Comparison of ENCODE assay signal across 2 cellular contexts in the genomic region with DNA sequence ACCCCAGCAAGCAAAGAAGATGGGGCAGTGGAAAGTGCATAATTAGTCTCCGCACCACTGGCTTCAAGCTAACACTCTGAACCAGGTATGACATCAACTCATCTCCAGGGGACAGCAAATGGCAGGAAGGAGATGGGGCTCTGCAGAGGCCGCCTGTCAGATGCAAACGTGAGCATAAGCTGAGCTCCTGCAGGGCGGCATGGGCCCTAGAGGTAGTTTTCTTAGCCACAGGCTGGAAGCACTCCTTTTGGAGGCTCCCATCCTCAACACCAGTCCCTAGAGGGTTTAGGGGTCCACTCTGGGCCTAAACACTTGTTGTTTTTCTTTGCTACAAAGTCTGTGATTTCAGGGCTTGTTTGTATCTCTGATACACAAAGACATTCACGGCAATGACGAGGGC.
TF ChIP-seq lines count a peak whose summit lies in the region.

No MANE protein-coding gene starts in this region.

TF ChIP-seq in GM23338, 12 proteins besides CTCF, POLR2A, EP300 and RAD21 (continues in another document):
- no peak for TF ChIP-seq JUNB (IDR thresholded peaks at IDR 0.05; ENCODE audit: unreplicated experiment)
- TF ChIP-seq EZH2phosphoT487 (IDR thresholded peaks at IDR 0.05; ENCODE audit: unreplicated experiment) = no peak
- no peak for TF ChIP-seq EZH2 (IDR thresholded peaks at IDR 0.05; ENCODE audit: low read depth, unreplicated experiment)
- TF ChIP-seq REST (IDR thresholded peaks at IDR 0.05; ENCODE audit: unreplicated experiment) = no peak
- TF ChIP-seq ZNF114 (CRISPR knock-in tag; IDR thresholded peaks at IDR 0.05) = no peak
- TF ChIP-seq, protein P1, sequence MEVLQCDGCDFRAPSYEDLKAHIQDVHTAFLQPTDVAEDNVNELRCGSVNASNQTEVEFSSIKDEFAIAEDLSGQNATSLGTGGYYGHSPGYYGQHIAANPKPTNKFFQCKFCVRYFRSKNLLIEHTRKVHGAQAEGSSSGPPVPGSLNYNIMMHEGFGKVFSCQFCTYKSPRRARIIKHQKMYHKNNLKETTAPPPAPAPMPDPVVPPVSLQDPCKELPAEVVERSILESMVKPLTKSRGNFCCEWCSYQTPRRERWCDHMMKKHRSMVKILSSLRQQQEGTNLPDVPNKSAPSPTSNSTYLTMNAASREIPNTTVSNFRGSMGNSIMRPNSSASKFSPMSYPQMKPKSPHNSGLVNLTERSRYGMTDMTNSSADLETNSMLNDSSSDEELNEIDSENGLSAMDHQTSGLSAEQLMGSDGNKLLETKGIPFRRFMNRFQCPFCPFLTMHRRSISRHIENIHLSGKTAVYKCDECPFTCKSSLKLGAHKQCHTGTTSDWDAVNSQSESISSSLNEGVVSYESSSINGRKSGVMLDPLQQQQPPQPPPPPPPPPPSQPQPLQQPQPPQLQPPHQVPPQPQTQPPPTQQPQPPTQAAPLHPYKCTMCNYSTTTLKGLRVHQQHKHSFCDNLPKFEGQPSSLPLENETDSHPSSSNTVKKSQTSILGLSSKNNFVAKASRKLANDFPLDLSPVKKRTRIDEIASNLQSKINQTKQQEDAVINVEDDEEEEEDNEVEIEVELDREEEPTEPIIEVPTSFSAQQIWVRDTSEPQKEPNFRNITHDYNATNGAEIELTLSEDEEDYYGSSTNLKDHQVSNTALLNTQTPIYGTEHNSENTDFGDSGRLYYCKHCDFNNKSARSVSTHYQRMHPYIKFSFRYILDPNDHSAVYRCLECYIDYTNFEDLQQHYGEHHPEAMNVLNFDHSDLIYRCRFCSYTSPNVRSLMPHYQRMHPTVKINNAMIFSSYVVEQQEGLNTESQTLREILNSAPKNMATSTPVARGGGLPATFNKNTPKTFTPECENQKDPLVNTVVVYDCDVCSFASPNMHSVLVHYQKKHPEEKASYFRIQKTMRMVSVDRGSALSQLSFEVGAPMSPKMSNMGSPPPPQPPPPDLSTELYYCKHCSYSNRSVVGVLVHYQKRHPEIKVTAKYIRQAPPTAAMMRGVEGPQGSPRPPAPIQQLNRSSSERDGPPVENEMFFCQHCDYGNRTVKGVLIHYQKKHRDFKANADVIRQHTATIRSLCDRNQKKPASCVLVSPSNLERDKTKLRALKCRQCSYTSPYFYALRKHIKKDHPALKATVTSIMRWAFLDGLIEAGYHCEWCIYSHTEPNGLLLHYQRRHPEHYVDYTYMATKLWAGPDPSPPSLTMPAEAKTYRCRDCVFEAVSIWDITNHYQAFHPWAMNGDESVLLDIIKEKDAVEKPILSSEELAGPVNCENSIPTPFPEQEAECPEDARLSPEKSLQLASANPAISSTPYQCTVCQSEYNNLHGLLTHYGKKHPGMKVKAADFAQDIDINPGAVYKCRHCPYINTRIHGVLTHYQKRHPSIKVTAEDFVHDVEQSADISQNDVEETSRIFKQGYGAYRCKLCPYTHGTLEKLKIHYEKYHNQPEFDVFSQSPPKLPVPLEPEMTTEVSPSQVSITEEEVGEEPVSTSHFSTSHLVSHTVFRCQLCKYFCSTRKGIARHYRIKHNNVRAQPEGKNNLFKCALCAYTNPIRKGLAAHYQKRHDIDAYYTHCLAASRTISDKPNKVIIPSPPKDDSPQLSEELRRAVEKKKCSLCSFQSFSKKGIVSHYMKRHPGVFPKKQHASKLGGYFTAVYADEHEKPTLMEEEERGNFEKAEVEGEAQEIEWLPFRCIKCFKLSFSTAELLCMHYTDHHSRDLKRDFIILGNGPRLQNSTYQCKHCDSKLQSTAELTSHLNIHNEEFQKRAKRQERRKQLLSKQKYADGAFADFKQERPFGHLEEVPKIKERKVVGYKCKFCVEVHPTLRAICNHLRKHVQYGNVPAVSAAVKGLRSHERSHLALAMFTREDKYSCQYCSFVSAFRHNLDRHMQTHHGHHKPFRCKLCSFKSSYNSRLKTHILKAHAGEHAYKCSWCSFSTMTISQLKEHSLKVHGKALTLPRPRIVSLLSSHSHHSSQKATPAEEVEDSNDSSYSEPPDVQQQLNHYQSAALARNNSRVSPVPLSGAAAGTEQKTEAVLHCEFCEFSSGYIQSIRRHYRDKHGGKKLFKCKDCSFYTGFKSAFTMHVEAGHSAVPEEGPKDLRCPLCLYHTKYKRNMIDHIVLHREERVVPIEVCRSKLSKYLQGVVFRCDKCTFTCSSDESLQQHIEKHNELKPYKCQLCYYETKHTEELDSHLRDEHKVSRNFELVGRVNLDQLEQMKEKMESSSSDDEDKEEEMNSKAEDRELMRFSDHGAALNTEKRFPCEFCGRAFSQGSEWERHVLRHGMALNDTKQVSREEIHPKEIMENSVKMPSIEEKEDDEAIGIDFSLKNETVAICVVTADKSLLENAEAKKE (CRISPR knock-in tag; IDR thresholded peaks at IDR 0.05) = no peak
- no peak for TF ChIP-seq NANOG (IDR thresholded peaks at IDR 0.05; ENCODE audit: borderline replicate concordance)
- no peak for TF ChIP-seq ZNF331 (CRISPR knock-in tag; IDR thresholded peaks at IDR 0.05; ENCODE audit: low read depth)
- TF ChIP-seq CREB1 (CRISPR knock-in tag; IDR thresholded peaks at IDR 0.05; ENCODE audit: low read depth) = no peak
- TF ChIP-seq POLR2AphosphoS5 (IDR thresholded peaks at IDR 0.05; ENCODE audit: low read depth) = no peak
- no peak for TF ChIP-seq STAT1 (IDR thresholded peaks at IDR 0.05; ENCODE audit: unreplicated experiment)

TF ChIP-seq in H1, 55 proteins besides CTCF, POLR2A, EP300 and RAD21:
- no peak for TF ChIP-seq KDM4A (IDR thresholded peaks at IDR 0.05; ENCODE audit: low read depth, low read length, severe bottlenecking)
- no peak for TF ChIP-seq TCF12 (IDR thresholded peaks at IDR 0.05; ENCODE audit: low read depth, low read length)
- TF ChIP-seq, protein P2, sequence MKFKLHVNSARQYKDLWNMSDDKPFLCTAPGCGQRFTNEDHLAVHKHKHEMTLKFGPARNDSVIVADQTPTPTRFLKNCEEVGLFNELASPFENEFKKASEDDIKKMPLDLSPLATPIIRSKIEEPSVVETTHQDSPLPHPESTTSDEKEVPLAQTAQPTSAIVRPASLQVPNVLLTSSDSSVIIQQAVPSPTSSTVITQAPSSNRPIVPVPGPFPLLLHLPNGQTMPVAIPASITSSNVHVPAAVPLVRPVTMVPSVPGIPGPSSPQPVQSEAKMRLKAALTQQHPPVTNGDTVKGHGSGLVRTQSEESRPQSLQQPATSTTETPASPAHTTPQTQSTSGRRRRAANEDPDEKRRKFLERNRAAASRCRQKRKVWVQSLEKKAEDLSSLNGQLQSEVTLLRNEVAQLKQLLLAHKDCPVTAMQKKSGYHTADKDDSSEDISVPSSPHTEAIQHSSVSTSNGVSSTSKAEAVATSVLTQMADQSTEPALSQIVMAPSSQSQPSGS (IDR thresholded peaks at IDR 0.05; ENCODE audit: low read length) = no peak
- no peak for TF ChIP-seq MAFK (IDR thresholded peaks at IDR 0.05; ENCODE audit: low read depth, low read length)
- TF ChIP-seq BACH1 (IDR thresholded peaks at IDR 0.05; ENCODE audit: low read length) = no peak
- TF ChIP-seq CHD2 (IDR thresholded peaks at IDR 0.05; ENCODE audit: low read length) = no peak
- no peak for TF ChIP-seq SRF (IDR thresholded peaks at IDR 0.05; ENCODE audit: low read depth, low read length)
- TF ChIP-seq CHD7 (IDR thresholded peaks at IDR 0.05; ENCODE audit: insufficient replicate concordance, low read length) = no peak
- TF ChIP-seq CREB1 (IDR thresholded peaks at IDR 0.05) = no peak
- TF ChIP-seq KDM1A (IDR thresholded peaks at IDR 0.05; ENCODE audit: borderline replicate concordance, low read length) = no peak
- no peak for TF ChIP-seq SIX5 (IDR thresholded peaks at IDR 0.05; ENCODE audit: low read depth, low read length)
- no peak for TF ChIP-seq YY1 (IDR thresholded peaks at IDR 0.05; ENCODE audit: low read depth, low read length)
- TF ChIP-seq FOSL1 (IDR thresholded peaks at IDR 0.05; ENCODE audit: insufficient read depth, low read depth, low read length) = no peak
- no peak for TF ChIP-seq SIRT6 (IDR thresholded peaks at IDR 0.05; ENCODE audit: low read length)
- TF ChIP-seq EZH2 (IDR thresholded peaks at IDR 0.05; ENCODE audit: low read depth, low read length, severe bottlenecking) = no peak
- no peak for TF ChIP-seq RFX5 (IDR thresholded peaks at IDR 0.05; ENCODE audit: borderline replicate concordance, low read depth, low read length)
- TF ChIP-seq JUND (IDR thresholded peaks at IDR 0.05; ENCODE audit: low read length) = no peak
